9 cellular contexts compared by ENCODE assay signal in genomic region chr9:136552117-136552685, GRCh38. TPM values are rescaled to one million over a fixed set of nuclear protein-coding genes. Genes with fewer than 3 reads are reported as not detected.
DNase-seq lines count a peak whose midpoint lies in the region; ATAC-seq, FAIRE-seq and TF ChIP-seq lines count a peak whose summit lies in the region.
"Had no signal": no experiment of that assay in that cellular context is flagged by ENCODE, and none has a peak within 500 bp of the region (broad histone marks: within the 10 kb centered on the region; RNA-seq: fewer than 3 reads in every experiment).

No MANE protein-coding gene starts in this region.

- DNase-seq in GM12891 (ENCODE audit: insufficient read length, low spot score) (no peak), RPMI8226 (peak; percentile 87), fibroblast of the aortic adventitia (ENCODE audit: low read depth) (peak; percentile 88), T1000 (lab: John Stamatoyannopoulos, UW) (no peak), NCI-H146 (lab: John Stamatoyannopoulos, UW) (no peak), mucosa of gallbladder (ENCODE audit: low spot score) (no peak)
- no peak for DNase-seq in stimulated activated effector memory CD8-positive, alpha-beta T cell treated with anti-CD3 and anti-CD28 coated beads, Interleukin-12 subunit alpha, Interleukin-12 subunit beta, amount 100 ng/mL, for 72 hours (ENCODE audit: low spot score in 2 of 2)
- no peak for DNase-seq in stimulated activated CD4-positive, alpha-beta T cell treated with anti-CD3 and anti-CD28 coated beads, Interleukin-4, amount 100 ng/mL, for 4 hours
- DNase-seq: activated CD4-positive, alpha-beta T cell treated with anti-CD3 and anti-CD28 coated beads, Interleukin-2, amount 50 U/mL, for 1 hour had no signal

- TF ChIP-seq CTCF in fibroblast of the aortic adventitia (IDR thresholded peaks at IDR 0.05; ENCODE audit: insufficient read depth, low read length) = no peak

- H3K9me3 Mint-ChIP-seq in stimulated activated effector memory CD8-positive, alpha-beta T cell treated with anti-CD3 and anti-CD28 coated beads, Interleukin-12 subunit alpha, Interleukin-12 subunit beta, amount 100 ng/mL, for 72 hours = no peaks in the 10 kb centered on the region

- no peaks in the 10 kb centered on the region for H3K36me3 Mint-ChIP-seq in stimulated activated effector memory CD8-positive, alpha-beta T cell treated with anti-CD3 and anti-CD28 coated beads, Interleukin-12 subunit alpha, Interleukin-12 subunit beta, amount 100 ng/mL, for 72 hours

- H3K4me1 Mint-ChIP-seq in stimulated activated effector memory CD8-positive, alpha-beta T cell treated with anti-CD3 and anti-CD28 coated beads, Interleukin-12 subunit alpha, Interleukin-12 subunit beta, amount 100 ng/mL, for 72 hours = peaks cover 8% of the 10 kb centered on the region

- no peak for TF ChIP-seq POLR2A in GM12891 (IDR thresholded peaks at IDR 0.05; ENCODE audit: low read depth, low read length)

- ATAC-seq in stimulated activated effector memory CD8-positive, alpha-beta T cell treated with anti-CD3 and anti-CD28 coated beads, Interleukin-12 subunit alpha, Interleukin-12 subunit beta, amount 100 ng/mL, for 72 hours = peak; percentile 16

- FAIRE-seq in GM12891 (lab: Jason Lieb, UNC) = peak; percentile 81

- peak overlapping the region; percentile 1 for H3K4me3 ChIP-seq in fibroblast of the aortic adventitia (ENCODE audit: low read depth, low read length)

- no peak overlapping the region for H3K27ac Mint-ChIP-seq in stimulated activated effector memory CD8-positive, alpha-beta T cell treated with anti-CD3 and anti-CD28 coated beads, Interleukin-12 subunit alpha, Interleukin-12 subunit beta, amount 100 ng/mL, for 72 hours

- no peak overlapping the region for H3K4me3 Mint-ChIP-seq in stimulated activated effector memory CD8-positive, alpha-beta T cell treated with anti-CD3 and anti-CD28 coated beads, Interleukin-12 subunit alpha, Interleukin-12 subunit beta, amount 100 ng/mL, for 72 hours

TF ChIP-seq in GM12891, 5 proteins besides CTCF, POLR2A, EP300 and RAD21:
- TF ChIP-seq SPI1 (IDR thresholded peaks at IDR 0.05; ENCODE audit: low read depth, low read length) = peak; percentile 61
- no peak for TF ChIP-seq PAX5 (IDR thresholded peaks at IDR 0.05; ENCODE audit: insufficient read depth, low read length, severe bottlenecking)

RNA-seq across cellular contexts. Expression of gene NOTCH1, which starts 6.4 kb away (rescaled TPM):
- polyA plus RNA-seq in GM12891 (2012; ENCODE audit: low read depth, missing spikeins) = 7.0 TPM
- total RNA-seq in fibroblast of the aortic adventitia (ENCODE audit: low replicate concordance) (8.8 and 8.9 TPM in 2 replicates), mucosa of gallbladder (51.6 TPM)

Comparison
In these comparisons a context has a peak if more than half of its experiments do, and no peak if none do; other contexts are left out.
1. DNase-seq: peak in RPMI8226 (single experiment) and fibroblast of the aortic adventitia (single experiment); none in GM12891 (single experiment), stimulated activated effector memory CD8-positive, alpha-beta T cell treated with anti-CD3 and anti-CD28 coated beads, Interleukin-12 subunit alpha, Interleukin-12 subunit beta, amount 100 ng/mL, for 72 hours (0 of 2), T1000 (single experiment), NCI-H146 (single experiment), stimulated activated CD4-positive, alpha-beta T cell treated with anti-CD3 and anti-CD28 coated beads, Interleukin-4, amount 100 ng/mL, for 4 hours (0 of 2) and mucosa of gallbladder (single experiment).